Comparison of ENCODE assay signal across 16 cellular contexts in genomic region chr4:148795156-148795864, GRCh38.
A peak's percentile ranks its signal among the peaks of the same experiment; 100 is the strongest.
DNase-seq lines count a peak whose midpoint lies in the region; ATAC-seq and TF ChIP-seq lines count a peak whose summit lies in the region.
"Had no signal": no experiment of that assay in that cellular context is flagged by ENCODE, and none has a peak within 500 bp of the region (broad histone marks: within the 10 kb centered on the region; RNA-seq: fewer than 3 reads in every experiment).

No MANE protein-coding gene starts in this region.

- DNase-seq in HT1080 (ENCODE audit: low read depth) = peak; percentile 64
- DNase-seq in body of pancreas = peak; percentile 14 to 34 (median 22)
- DNase-seq in iPS-NIHi7 (ENCODE audit: extremely low spot score) = peak; percentile 64
- peak; percentile 81 for DNase-seq in stomach
- no peak for DNase-seq in stimulated activated CD4-positive, alpha-beta T cell treated with anti-CD3 and anti-CD28 coated beads, Interleukin-12 subunit alpha, Interleukin-12 subunit beta, amount 100 ng/mL, for 4 hours
- no peak for DNase-seq in NAMALWA (ENCODE audit: low spot score)
- DNase-seq: activated T-cell treated with anti-CD3 and anti-CD28 coated beads, Interleukin-2, amount 50 U/mL, for 48 hours; CD8-positive, alpha-beta T cell; erythroblast; GOT3; naive B cell; NCI-H1105 treated with DMSO at 0.1 percent for 48 hours; SHP77; WERI-Rb-1 had no signal

- H3K27me3 ChIP-seq in body of pancreas (no peaks in the 10 kb centered on the region), stomach (no peaks in the 10 kb centered on the region)

- H3K4me1 ChIP-seq in body of pancreas (no peaks in the 10 kb centered on the region), stomach (peaks cover 0 to 7% (median 0%) of the 10 kb centered on the region in 4 donors)

- no peak for TF ChIP-seq POLR2A in body of pancreas (IDR thresholded peaks at IDR 0.05)
- no peak for TF ChIP-seq POLR2A in stomach (IDR thresholded peaks at IDR 0.05)

- H3K9me3 ChIP-seq in body of pancreas (no peaks in the 10 kb centered on the region), stomach (no peaks in the 10 kb centered on the region)

- H3K36me3 ChIP-seq in body of pancreas (replicated peaks in 1 of 2; ENCODE audit: insufficient read depth in 1 of 2, low read depth in 2 of 2) (no peaks in the 10 kb centered on the region), stomach (no peaks in the 10 kb centered on the region)
- H3K36me3 ChIP-seq: WERI-Rb-1 had no signal

- WGBS in body of pancreas, 2 donors = 56 to 69% methylated on average over 7 of the region's 7 CpGs
- WGBS in stomach, 5 donors = 48 to 60% (median 52%) methylated on average over 7 of the region's 7 CpGs

- TF ChIP-seq CTCF in body of pancreas (IDR thresholded peaks at IDR 0.05) (no peak), stomach (IDR thresholded peaks at IDR 0.05) (no peak)

- H3K27ac ChIP-seq in body of pancreas (no peak overlapping the region), stomach (peak overlapping the region in 3 of 5 donors; percentile 22 to 62 (median 45))
- H3K27ac ChIP-seq: WERI-Rb-1 had no signal

- no peak overlapping the region for H3K4me3 ChIP-seq in body of pancreas
- H3K4me3 ChIP-seq in stomach = no peak overlapping the region

- ATAC-seq in body of pancreas (peak; percentile 84), GM19328 (IDR thresholded peaks at IDR 0.05; ENCODE audit: unreplicated experiment) (no peak), HG03039 (IDR thresholded peaks at IDR 0.05; ENCODE audit: unreplicated experiment) (no peak)
- ATAC-seq: CD8-positive, alpha-beta T cell had no signal

- TF ChIP-seq EP300 in stomach (IDR thresholded peaks at IDR 0.05) = no peak

- intact Hi-C loops in body of pancreas (cut with DNase I) = no loop called here
- intact Hi-C loops in stomach (cut with DNase I; ENCODE audit: low total_unique reads) = no loop called here

Comparison
In these comparisons a context has a peak if more than half of its experiments do, and no peak if none do; other contexts are left out.
1. DNase-seq: peak in HT1080 (single experiment), body of pancreas (4 of 4), iPS-NIHi7 (single experiment) and stomach (single experiment); none in stimulated activated CD4-positive, alpha-beta T cell treated with anti-CD3 and anti-CD28 coated beads, Interleukin-12 subunit alpha, Interleukin-12 subunit beta, amount 100 ng/mL, for 4 hours (single experiment) and NAMALWA (single experiment).
2. H3K27ac ChIP-seq: peak in stomach (3 of 5); none in body of pancreas (0 of 4).